ENCODE assay signal across 1 cellular context in the genomic region with DNA sequence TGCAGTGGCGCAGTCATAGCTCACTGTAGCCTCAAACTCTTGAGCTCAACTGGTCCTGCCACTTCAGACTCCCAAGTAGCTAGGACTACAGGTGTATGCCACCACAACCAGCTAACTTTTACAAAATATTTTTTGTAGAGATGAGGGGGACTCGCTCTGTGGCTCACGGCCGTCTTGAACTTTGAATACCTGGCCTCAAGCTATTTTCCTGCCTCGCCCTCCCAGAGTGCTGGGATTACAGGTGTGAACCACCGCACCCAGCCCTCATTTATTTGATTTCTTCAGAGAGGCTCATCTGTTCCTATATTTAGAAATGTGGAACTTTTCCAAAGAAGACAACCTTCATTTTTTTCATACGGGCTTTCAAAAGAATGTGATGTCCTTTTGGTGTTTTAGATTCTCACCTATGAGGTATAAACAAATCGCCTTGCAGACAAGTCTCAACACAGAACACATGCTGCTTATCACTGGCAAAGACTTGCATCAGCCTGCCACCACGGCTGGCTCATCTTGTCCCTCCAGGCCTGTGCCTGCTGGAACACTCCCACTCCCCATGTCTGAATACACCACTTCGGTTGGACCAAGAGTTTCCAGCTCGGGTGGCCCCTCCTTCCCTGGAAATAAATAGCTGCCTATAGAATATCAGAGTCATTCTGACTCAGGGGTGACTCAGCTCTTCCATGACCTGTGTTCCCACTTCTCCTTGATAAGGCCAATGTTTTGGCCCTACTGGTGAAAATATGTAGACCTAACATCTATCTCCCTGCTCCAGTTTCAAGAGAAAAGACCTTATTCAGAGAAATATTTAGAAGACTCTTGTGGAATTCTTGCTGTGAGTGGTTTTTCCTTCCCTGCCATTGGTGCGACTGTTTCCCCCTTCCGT.
TF ChIP-seq lines count a peak whose summit lies in the region.

No MANE protein-coding gene starts in this region.

TF ChIP-seq in K562, 482 proteins besides CTCF, POLR2A, EP300 and RAD21 (continued from another document and continues in another):
- TF ChIP-seq FOS (IDR thresholded peaks at IDR 0.05; ENCODE audit: extremely low read depth, insufficient read length) (peak; percentile 87), ZC3H11A (IDR thresholded peaks at IDR 0.05; ENCODE audit: low read depth, low read length) (no peak), CREM (IDR thresholded peaks at IDR 0.05; ENCODE audit: low read depth) (no peak), MCM7 (IDR thresholded peaks at IDR 0.05) (no peak), GABPA (tag; conservative IDR thresholded peaks at IDR 0.05; ENCODE audit: low read depth) (no peak), HSF4 (CRISPR knock-in tag; IDR thresholded peaks at IDR 0.05; ENCODE audit: borderline replicate concordance) (peak; percentile 89; the same call in 1 of the 2 replicates), CEBPB (tag; IDR thresholded peaks at IDR 0.05) (peak; percentile 95), ZNF217 (CRISPR knock-in tag; IDR thresholded peaks at IDR 0.05) (no peak), BACH1 (tag; IDR thresholded peaks at IDR 0.05) (peak; percentile 99), KLF6 (CRISPR knock-in tag; IDR thresholded peaks at IDR 0.05; ENCODE audit: borderline replicate concordance) (peak; percentile 80; the same call in 1 of the 2 replicates), HDAC8 (tag; IDR thresholded peaks at IDR 0.05) (peak; percentile 90), ZNF717 (CRISPR knock-in tag; IDR thresholded peaks at IDR 0.05) (no peak), KDM1A (IDR thresholded peaks at IDR 0.05) (no peak), ASH1L (IDR thresholded peaks at IDR 0.05; ENCODE audit: borderline replicate concordance, low read depth, partially characterized antibody) (no peak), MECOM (CRISPR knock-in tag; IDR thresholded peaks at IDR 0.05) (peak; percentile 94), SPI1 (IDR thresholded peaks at IDR 0.05; ENCODE audit: borderline replicate concordance, low read depth, low read length) (peak; percentile 79), CBX3 (IDR thresholded peaks at IDR 0.05; ENCODE audit: borderline replicate concordance in 1 of 2, low read length in 2 of 2) (peak in 1 of 2 experiments; percentile 96; a peak in 2 of 3 replicates), ZNF3 (CRISPR knock-in tag; IDR thresholded peaks at IDR 0.05) (no peak), SIX5 (IDR thresholded peaks at IDR 0.05; ENCODE audit: borderline replicate concordance in 1 of 2, insufficient read depth in 1 of 2, low read depth in 1 of 2, low read length in 2 of 2) (no peak), FOXK1 (CRISPR knock-in tag; IDR thresholded peaks at IDR 0.05; ENCODE audit: borderline replicate concordance) (no peak), CXXC5 (CRISPR knock-in tag; IDR thresholded peaks at IDR 0.05) (peak; percentile 97), ZZZ3 (IDR thresholded peaks at IDR 0.05) (no peak), ZNF583 (CRISPR knock-in tag; IDR thresholded peaks at IDR 0.05) (peak; percentile 93), NFIC (IDR thresholded peaks at IDR 0.05) (no peak), PURB (CRISPR knock-in tag; IDR thresholded peaks at IDR 0.05; ENCODE audit: low read depth) (no peak), LCOR (CRISPR knock-in tag; IDR thresholded peaks at IDR 0.05) (no peak; the same call in 1 of the 2 replicates), GABPB2 (CRISPR knock-in tag; conservative IDR thresholded peaks at IDR 0.05) (no peak), SRF (CRISPR knock-in tag; IDR thresholded peaks at IDR 0.05) (peak; percentile 16 to 82; a peak in 3 of 4 replicates), U2AF2 (optimal IDR thresholded peaks at IDR 0.05; ENCODE audit: low read depth, low read length) (no peak), ZNF239 (CRISPR knock-in tag; IDR thresholded peaks at IDR 0.05) (peak; percentile 68), ZNF311 (CRISPR knock-in tag; IDR thresholded peaks at IDR 0.05) (peak; percentile 84), TCF7L2 (IDR thresholded peaks at IDR 0.05; ENCODE audit: low read depth, low read length) (no peak), RBM14 (IDR thresholded peaks at IDR 0.05; ENCODE audit: borderline replicate concordance, insufficient read depth, low read depth, low read length) (no peak), POU5F1 (IDR thresholded peaks at IDR 0.05; ENCODE audit: borderline replicate concordance, low read depth, low read length, partially characterized antibody) (no peak), RBM25 (IDR thresholded peaks at IDR 0.05; ENCODE audit: low read depth, low read length, severe bottlenecking) (no peak), EWSR1 (IDR thresholded peaks at IDR 0.05; ENCODE audit: borderline replicate concordance, low read depth, partially characterized antibody) (no peak), ZNF347 (CRISPR knock-in tag; IDR thresholded peaks at IDR 0.05; ENCODE audit: low read depth) (no peak), ARID2 (IDR thresholded peaks at IDR 0.05) (no peak), NCOA2 (IDR thresholded peaks at IDR 0.05; ENCODE audit: partially characterized antibody in 2 of 2) (no peak), ZNF12 (CRISPR knock-in tag; IDR thresholded peaks at IDR 0.05) (no peak), MAFK (IDR thresholded peaks at IDR 0.05; ENCODE audit: low read length) (peak; percentile 98)
- TF ChIP-seq, protein P1, sequence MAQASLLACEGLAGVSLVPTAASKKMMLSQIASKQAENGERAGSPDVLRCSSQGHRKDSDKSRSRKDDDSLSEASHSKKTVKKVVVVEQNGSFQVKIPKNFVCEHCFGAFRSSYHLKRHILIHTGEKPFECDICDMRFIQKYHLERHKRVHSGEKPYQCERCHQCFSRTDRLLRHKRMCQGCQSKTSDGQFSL (CRISPR knock-in tag; IDR thresholded peaks at IDR 0.05) = no peak
- TF ChIP-seq, protein P1 (tag; IDR thresholded peaks at IDR 0.05) = peak in 1 of 2 experiments; percentile 81; a peak in 2 of 4 replicates
- TF ChIP-seq, protein P2, sequence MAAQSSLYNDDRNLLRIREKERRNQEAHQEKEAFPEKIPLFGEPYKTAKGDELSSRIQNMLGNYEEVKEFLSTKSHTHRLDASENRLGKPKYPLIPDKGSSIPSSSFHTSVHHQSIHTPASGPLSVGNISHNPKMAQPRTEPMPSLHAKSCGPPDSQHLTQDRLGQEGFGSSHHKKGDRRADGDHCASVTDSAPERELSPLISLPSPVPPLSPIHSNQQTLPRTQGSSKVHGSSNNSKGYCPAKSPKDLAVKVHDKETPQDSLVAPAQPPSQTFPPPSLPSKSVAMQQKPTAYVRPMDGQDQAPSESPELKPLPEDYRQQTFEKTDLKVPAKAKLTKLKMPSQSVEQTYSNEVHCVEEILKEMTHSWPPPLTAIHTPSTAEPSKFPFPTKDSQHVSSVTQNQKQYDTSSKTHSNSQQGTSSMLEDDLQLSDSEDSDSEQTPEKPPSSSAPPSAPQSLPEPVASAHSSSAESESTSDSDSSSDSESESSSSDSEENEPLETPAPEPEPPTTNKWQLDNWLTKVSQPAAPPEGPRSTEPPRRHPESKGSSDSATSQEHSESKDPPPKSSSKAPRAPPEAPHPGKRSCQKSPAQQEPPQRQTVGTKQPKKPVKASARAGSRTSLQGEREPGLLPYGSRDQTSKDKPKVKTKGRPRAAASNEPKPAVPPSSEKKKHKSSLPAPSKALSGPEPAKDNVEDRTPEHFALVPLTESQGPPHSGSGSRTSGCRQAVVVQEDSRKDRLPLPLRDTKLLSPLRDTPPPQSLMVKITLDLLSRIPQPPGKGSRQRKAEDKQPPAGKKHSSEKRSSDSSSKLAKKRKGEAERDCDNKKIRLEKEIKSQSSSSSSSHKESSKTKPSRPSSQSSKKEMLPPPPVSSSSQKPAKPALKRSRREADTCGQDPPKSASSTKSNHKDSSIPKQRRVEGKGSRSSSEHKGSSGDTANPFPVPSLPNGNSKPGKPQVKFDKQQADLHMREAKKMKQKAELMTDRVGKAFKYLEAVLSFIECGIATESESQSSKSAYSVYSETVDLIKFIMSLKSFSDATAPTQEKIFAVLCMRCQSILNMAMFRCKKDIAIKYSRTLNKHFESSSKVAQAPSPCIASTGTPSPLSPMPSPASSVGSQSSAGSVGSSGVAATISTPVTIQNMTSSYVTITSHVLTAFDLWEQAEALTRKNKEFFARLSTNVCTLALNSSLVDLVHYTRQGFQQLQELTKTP (IDR thresholded peaks at IDR 0.05; ENCODE audit: low read depth in 1 of 2, partially characterized antibody in 2 of 2) = no peak
- TF ChIP-seq, protein P3, sequence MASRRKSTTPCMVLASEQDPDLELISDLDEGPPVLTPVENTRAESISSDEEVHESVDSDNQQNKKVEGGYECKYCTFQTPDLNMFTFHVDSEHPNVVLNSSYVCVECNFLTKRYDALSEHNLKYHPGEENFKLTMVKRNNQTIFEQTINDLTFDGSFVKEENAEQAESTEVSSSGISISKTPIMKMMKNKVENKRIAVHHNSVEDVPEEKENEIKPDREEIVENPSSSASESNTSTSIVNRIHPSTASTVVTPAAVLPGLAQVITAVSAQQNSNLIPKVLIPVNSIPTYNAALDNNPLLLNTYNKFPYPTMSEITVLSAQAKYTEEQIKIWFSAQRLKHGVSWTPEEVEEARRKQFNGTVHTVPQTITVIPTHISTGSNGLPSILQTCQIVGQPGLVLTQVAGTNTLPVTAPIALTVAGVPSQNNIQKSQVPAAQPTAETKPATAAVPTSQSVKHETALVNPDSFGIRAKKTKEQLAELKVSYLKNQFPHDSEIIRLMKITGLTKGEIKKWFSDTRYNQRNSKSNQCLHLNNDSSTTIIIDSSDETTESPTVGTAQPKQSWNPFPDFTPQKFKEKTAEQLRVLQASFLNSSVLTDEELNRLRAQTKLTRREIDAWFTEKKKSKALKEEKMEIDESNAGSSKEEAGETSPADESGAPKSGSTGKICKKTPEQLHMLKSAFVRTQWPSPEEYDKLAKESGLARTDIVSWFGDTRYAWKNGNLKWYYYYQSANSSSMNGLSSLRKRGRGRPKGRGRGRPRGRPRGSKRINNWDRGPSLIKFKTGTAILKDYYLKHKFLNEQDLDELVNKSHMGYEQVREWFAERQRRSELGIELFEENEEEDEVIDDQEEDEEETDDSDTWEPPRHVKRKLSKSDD (conservative IDR thresholded peaks at IDR 0.05; ENCODE audit: low read length) = no peak
- TF ChIP-seq, protein P4, sequence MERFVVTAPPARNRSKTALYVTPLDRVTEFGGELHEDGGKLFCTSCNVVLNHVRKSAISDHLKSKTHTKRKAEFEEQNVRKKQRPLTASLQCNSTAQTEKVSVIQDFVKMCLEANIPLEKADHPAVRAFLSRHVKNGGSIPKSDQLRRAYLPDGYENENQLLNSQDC (CRISPR knock-in tag; IDR thresholded peaks at IDR 0.05) = no peak
- TF ChIP-seq, protein P5, sequence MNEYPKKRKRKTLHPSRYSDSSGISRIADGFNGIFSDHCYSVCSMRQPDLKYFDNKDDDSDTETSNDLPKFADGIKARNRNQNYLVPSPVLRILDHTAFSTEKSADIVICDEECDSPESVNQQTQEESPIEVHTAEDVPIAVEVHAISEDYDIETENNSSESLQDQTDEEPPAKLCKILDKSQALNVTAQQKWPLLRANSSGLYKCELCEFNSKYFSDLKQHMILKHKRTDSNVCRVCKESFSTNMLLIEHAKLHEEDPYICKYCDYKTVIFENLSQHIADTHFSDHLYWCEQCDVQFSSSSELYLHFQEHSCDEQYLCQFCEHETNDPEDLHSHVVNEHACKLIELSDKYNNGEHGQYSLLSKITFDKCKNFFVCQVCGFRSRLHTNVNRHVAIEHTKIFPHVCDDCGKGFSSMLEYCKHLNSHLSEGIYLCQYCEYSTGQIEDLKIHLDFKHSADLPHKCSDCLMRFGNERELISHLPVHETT (CRISPR knock-in tag; conservative IDR thresholded peaks at IDR 0.05 in 1 of 2, IDR thresholded peaks at IDR 0.05 in 1 of 2) = no peak
- TF ChIP-seq, protein P6, sequence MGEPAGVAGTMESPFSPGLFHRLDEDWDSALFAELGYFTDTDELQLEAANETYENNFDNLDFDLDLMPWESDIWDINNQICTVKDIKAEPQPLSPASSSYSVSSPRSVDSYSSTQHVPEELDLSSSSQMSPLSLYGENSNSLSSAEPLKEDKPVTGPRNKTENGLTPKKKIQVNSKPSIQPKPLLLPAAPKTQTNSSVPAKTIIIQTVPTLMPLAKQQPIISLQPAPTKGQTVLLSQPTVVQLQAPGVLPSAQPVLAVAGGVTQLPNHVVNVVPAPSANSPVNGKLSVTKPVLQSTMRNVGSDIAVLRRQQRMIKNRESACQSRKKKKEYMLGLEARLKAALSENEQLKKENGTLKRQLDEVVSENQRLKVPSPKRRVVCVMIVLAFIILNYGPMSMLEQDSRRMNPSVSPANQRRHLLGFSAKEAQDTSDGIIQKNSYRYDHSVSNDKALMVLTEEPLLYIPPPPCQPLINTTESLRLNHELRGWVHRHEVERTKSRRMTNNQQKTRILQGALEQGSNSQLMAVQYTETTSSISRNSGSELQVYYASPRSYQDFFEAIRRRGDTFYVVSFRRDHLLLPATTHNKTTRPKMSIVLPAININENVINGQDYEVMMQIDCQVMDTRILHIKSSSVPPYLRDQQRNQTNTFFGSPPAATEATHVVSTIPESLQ (CRISPR knock-in tag; IDR thresholded peaks at IDR 0.05) = no peak
- TF ChIP-seq, protein P7, sequence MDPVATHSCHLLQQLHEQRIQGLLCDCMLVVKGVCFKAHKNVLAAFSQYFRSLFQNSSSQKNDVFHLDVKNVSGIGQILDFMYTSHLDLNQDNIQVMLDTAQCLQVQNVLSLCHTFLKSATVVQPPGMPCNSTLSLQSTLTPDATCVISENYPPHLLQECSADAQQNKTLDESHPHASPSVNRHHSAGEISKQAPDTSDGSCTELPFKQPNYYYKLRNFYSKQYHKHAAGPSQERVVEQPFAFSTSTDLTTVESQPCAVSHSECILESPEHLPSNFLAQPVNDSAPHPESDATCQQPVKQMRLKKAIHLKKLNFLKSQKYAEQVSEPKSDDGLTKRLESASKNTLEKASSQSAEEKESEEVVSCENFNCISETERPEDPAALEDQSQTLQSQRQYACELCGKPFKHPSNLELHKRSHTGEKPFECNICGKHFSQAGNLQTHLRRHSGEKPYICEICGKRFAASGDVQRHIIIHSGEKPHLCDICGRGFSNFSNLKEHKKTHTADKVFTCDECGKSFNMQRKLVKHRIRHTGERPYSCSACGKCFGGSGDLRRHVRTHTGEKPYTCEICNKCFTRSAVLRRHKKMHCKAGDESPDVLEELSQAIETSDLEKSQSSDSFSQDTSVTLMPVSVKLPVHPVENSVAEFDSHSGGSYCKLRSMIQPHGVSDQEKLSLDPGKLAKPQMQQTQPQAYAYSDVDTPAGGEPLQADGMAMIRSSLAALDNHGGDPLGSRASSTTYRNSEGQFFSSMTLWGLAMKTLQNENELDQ (CRISPR knock-in tag; IDR thresholded peaks at IDR 0.05; ENCODE audit: borderline replicate concordance) = no peak
